In genomic region chr9:34185778-34186551, GRCh38 we compare ENCODE assay signal across 8 cellular contexts. TPM values are rescaled to one million over a fixed set of nuclear protein-coding genes. Genes with fewer than 3 reads are reported as not detected.
A peak's percentile ranks its signal among the peaks of the same experiment; 100 is the strongest.
DNase-seq lines count a peak whose midpoint lies in the region; ATAC-seq and TF ChIP-seq lines count a peak whose summit lies in the region.

No MANE protein-coding gene starts in this region.

- peak overlapping the region; percentile 74 for H3K4me2 ChIP-seq in PC-3 (ENCODE audit: low read length)

- no peak overlapping the region for H2AFZ ChIP-seq in PC-3 (ENCODE audit: low read length)

- peak overlapping the region; percentile 40; the same call in 1 of the 2 replicates for H3K4me3 ChIP-seq in PC-3 (ENCODE audit: low read length)
- H3K4me3 ChIP-seq in colonic mucosa: no peak overlapping the region
- no peak overlapping the region for H3K4me3 ChIP-seq in vagina

- H4K20me1 ChIP-seq in PC-3 (ENCODE audit: low read length): peaks cover 11% of the 10 kb centered on the region; the same call in 1 of the 2 replicates

- intact Hi-C loops in PC-3 (cut with micrococcal nuclease) (loop anchor here (1.0 to 5.0 kb wide), 2 partner anchors 28 to 66 kb away; no protein-coding TSS in a partner anchor), colonic mucosa (cut with DNase I) (no loop called here), vagina (cut with DNase I) (no loop called here)

- no peaks in the 10 kb centered on the region for H3K27me3 ChIP-seq in PC-3 (ENCODE audit: low read length)
- no peaks in the 10 kb centered on the region for H3K27me3 ChIP-seq in colonic mucosa
- H3K27me3 ChIP-seq in vagina: no peaks in the 10 kb centered on the region

- no peak for TF ChIP-seq POLR2A in vagina (IDR thresholded peaks at IDR 0.05)

- no peaks in the 10 kb centered on the region for H3K27me3 Mint-ChIP-seq in activated T-cell treated with anti-CD3 and anti-CD28 coated beads, Interleukin-2, amount 50 U/mL, for 4 hours (ENCODE audit: low read depth)

- no TSS peak for BruUV-seq in PC-3 (replicated peaks; lab: Mats Ljungman, UMichigan)

- TF ChIP-seq CTCF in PC-3 (conservative IDR thresholded peaks at IDR 0.05; ENCODE audit: low read depth, low read length) (no peak), colonic mucosa (IDR thresholded peaks at IDR 0.05) (no peak), vagina (IDR thresholded peaks at IDR 0.05) (no peak)

- no peaks in the 10 kb centered on the region for H3F3A ChIP-seq in PC-3 (ENCODE audit: low read length, unreplicated experiment)

- H3K4me1 ChIP-seq in PC-3 (ENCODE audit: insufficient read depth, low read length) (peaks cover 18% of the 10 kb centered on the region), colonic mucosa (peaks cover 15% of the 10 kb centered on the region), vagina (peaks cover 49% of the 10 kb centered on the region)

- H3K27ac ChIP-seq in PC-3 (ENCODE audit: low read length) (peak overlapping the region; percentile 95), colonic mucosa (peak overlapping the region; percentile 40), vagina (peak overlapping the region; percentile 68)

- H3K9me3 Mint-ChIP-seq in activated T-cell treated with anti-CD3 and anti-CD28 coated beads, Interleukin-2, amount 50 U/mL, for 4 hours: no peaks in the 10 kb centered on the region

- H3K9me2 ChIP-seq in PC-3 (replicated peaks; ENCODE audit: low read length): no peaks in the 10 kb centered on the region

- POLR2A ChIA-PET in PC-3 (lab: Charles Lee; ENCODE audit: unreplicated experiment): no interaction called here

- ATAC-seq in activated T-cell treated with anti-CD3 and anti-CD28 coated beads, Interleukin-2, amount 50 U/mL, for 4 hours: peak; percentile 99
- ATAC-seq in HG03108 (IDR thresholded peaks at IDR 0.05; ENCODE audit: unreplicated experiment) (peak; percentile 90), PC-3 (peak; percentile 93)

- peaks cover 3% of the 10 kb centered on the region for H3K36me3 Mint-ChIP-seq in activated T-cell treated with anti-CD3 and anti-CD28 coated beads, Interleukin-2, amount 50 U/mL, for 4 hours (ENCODE audit: insufficient read depth)

- peaks cover 42% of the 10 kb centered on the region for H3K4me1 Mint-ChIP-seq in activated T-cell treated with anti-CD3 and anti-CD28 coated beads, Interleukin-2, amount 50 U/mL, for 4 hours (ENCODE audit: low read depth)

- DNase-seq in activated T-cell treated with anti-CD3 and anti-CD28 coated beads, Interleukin-2, amount 50 U/mL, for 4 hours: no peak
- DNase-seq in activated T-cell treated with anti-CD3 and anti-CD28 coated beads for 4 hours (no peak), PC-3 (peak; percentile 93), colonic mucosa (no peak), lung microvascular endothelial cell (ENCODE audit: low read depth in 2 of 2) (peak; percentile 49 to 95), vagina (ENCODE audit: extremely low spot score in 2 of 2) (no peak), mesenteric fat pad (ENCODE audit: low spot score) (no peak)

- H3K9ac ChIP-seq in PC-3 (ENCODE audit: low read length) (peak overlapping the region; percentile 52), colonic mucosa (ENCODE audit: low read depth in 2 of 2, low read length in 2 of 2) (no peak overlapping the region)

- CTCF ChIA-PET in PC-3 (lab: Charles Lee): no interaction called here

- H3K36me3 ChIP-seq in PC-3 (ENCODE audit: low read depth, low read length) (peaks cover 4% of the 10 kb centered on the region; the same call in 1 of the 2 replicates), colonic mucosa (no peaks in the 10 kb centered on the region), vagina (no peaks in the 10 kb centered on the region)

- no peaks in the 10 kb centered on the region for H3K9me3 ChIP-seq in PC-3 (ENCODE audit: low read length)
- no peaks in the 10 kb centered on the region for H3K9me3 ChIP-seq in colonic mucosa
- no peaks in the 10 kb centered on the region for H3K9me3 ChIP-seq in vagina

- H3K79me2 ChIP-seq in PC-3 (ENCODE audit: low read length): peaks cover 87% of the 10 kb centered on the region

- no peak overlapping the region for H3K4me3 Mint-ChIP-seq in activated T-cell treated with anti-CD3 and anti-CD28 coated beads, Interleukin-2, amount 50 U/mL, for 4 hours

RNA-seq across cellular contexts. Expression of gene UBAP1, which starts 7.1 kb away (rescaled TPM):
- 10 to 100 TPM; 31.7 to 35.9 (median 34.6) TPM for total RNA-seq in activated T-cell treated with anti-CD3 and anti-CD28 coated beads, Interleukin-2, amount 50 U/mL, for 4 hours
- total RNA-seq in PC-3 (2014; rRNA removed): 15.2 and 16.5 TPM in 2 replicates
- 10 to 100 TPM; 32.9 to 45.4 TPM for total RNA-seq in colonic mucosa
- total RNA-seq in lung microvascular endothelial cell: 18.3 and 20.2 TPM in 2 replicates
- total RNA-seq in vagina: 43.0 TPM
- 56.0 TPM for total RNA-seq in mesenteric fat pad

RNA-seq across cellular contexts. Expression of gene DCAF12, which starts 59.5 kb away (rescaled TPM):
- 10 to 100 TPM; 38.7 to 44.7 (median 41.4) TPM for total RNA-seq in activated T-cell treated with anti-CD3 and anti-CD28 coated beads, Interleukin-2, amount 50 U/mL, for 4 hours
- total RNA-seq in PC-3 (2014; rRNA removed): 12.9 and 16.1 TPM in 2 replicates
- 10 to 100 TPM; 37.9 to 41.5 TPM for total RNA-seq in colonic mucosa
- total RNA-seq in lung microvascular endothelial cell: 13.5 and 18.8 TPM in 2 replicates
- total RNA-seq in vagina: 31.2 TPM
- total RNA-seq in mesenteric fat pad: 32.3 TPM

Comparison
In these comparisons a context has a peak if more than half of its experiments do, and no peak if none do; other contexts are left out.
1. DNase-seq: peak in PC-3 (single experiment) and lung microvascular endothelial cell (2 of 2); none in activated T-cell treated with anti-CD3 and anti-CD28 coated beads, Interleukin-2, amount 50 U/mL, for 4 hours (single experiment), activated T-cell treated with anti-CD3 and anti-CD28 coated beads for 4 hours (single experiment), colonic mucosa (single experiment), vagina (0 of 2) and mesenteric fat pad (single experiment).
2. H3K27ac ChIP-seq: peak in every context shown above with its lines; median percentile 95 in PC-3; 68 in vagina; 40 in colonic mucosa.
3. Peak in every context shown above with its lines, with median percentiles within 50 percentile points of each other: ATAC-seq.